Comparison of ENCODE assay signal across 28 cellular contexts in genomic region chr3:192652731-192653130, GRCh38.
"Had no signal": no experiment of that assay in that cellular context is flagged by ENCODE, and none has a peak within 500 bp of the region (broad histone marks: within the 10 kb centered on the region; RNA-seq: fewer than 3 reads in every experiment).

No MANE protein-coding gene starts in this region.

- FAIRE-seq: endothelial cell of umbilical vein had no signal

- H3K36me3 Mint-ChIP-seq: activated naive CD8-positive, alpha-beta T cell treated with anti-CD3 and anti-CD28 coated beads, Interleukin-2, amount 10 ng/mL, durations not matched to agents 7 days and 5 days; brain; natural killer cell treated with Interleukin-12 subunit alpha and Interleukin-12 subunit beta and Interleukin-15 and Interleukin-18, amount 100 ng/mL, for 72 hours had no signal

- DNase-seq: activated CD4-positive, alpha-beta T cell treated with anti-CD3 and anti-CD28 coated beads for 48 hours; activated CD4-positive, alpha-beta T cell treated with anti-CD3 and anti-CD28 coated beads, Interleukin-2, amount 50 U/mL, for 48 hours; activated CD8-positive, alpha-beta memory T cell treated with anti-CD3 and anti-CD28 coated beads for 24 hours; activated effector memory CD4-positive, alpha-beta T cell treated with anti-CD3 and anti-CD28 coated beads, Interleukin-2, amount 50 U/mL, for 16 hours; activated naive CD4-positive, alpha-beta T cell treated with anti-CD3 and anti-CD28 coated beads for 36 hours; activated naive CD8-positive, alpha-beta T cell treated with anti-CD3 and anti-CD28 coated beads, Interleukin-2, amount 10 ng/mL, durations not matched to agents 7 days and 5 days; activated T-cell treated with anti-CD3 and anti-CD28 coated beads, Interleukin-2, amount 50 U/mL, for 1 hour; caudate nucleus; cortex of kidney; effector memory CD8-positive, alpha-beta T cell; foreskin fibroblast; mucosa of descending colon; posterior cingulate gyrus; right lobe of liver; stimulated activated CD4-positive, alpha-beta T cell treated with anti-CD3 and anti-CD28 coated beads, Interleukin-2, amount 100 ng/mL, for 48 hours; stimulated activated naive CD4-positive, alpha-beta T cell treated with Interleukin-2 at 50 U/mL for 16 hours; T-helper 1 cell; testis; transverse colon had no signal

- H3K4me1 ChIP-seq: ascending aorta, right lobe of liver, testis, transverse colon had no signal

- H3K27ac Mint-ChIP-seq: activated naive CD4-positive, alpha-beta T cell treated with anti-CD3 and anti-CD28 coated beads for 36 hours; activated naive CD8-positive, alpha-beta T cell treated with anti-CD3 and anti-CD28 coated beads, Interleukin-2, amount 10 ng/mL, durations not matched to agents 7 days and 5 days; activated T-helper 1 cell treated with anti-CD3 and anti-CD28 coated beads, Interleukin-12 subunit alpha, Interleukin-12 subunit beta, Interleukin-2, Interleukin-4 antibody, amounts not matched to agents 30 ng/mL and 10 ng/mL and 1 ng/mL, durations not matched to agents 14 hours and 24 hours and 36 hours; brain; effector memory CD8-positive, alpha-beta T cell; natural killer cell treated with Interleukin-12 subunit alpha and Interleukin-12 subunit beta and Interleukin-15 and Interleukin-18, amount 100 ng/mL, for 72 hours; T-helper 2 cell treated with Interferon-gamma antibody and Interleukin-4, amounts not matched to agents 5 μg/mL and 100 μg/mL, for 36 hours had no signal

- H3K27ac ChIP-seq: ascending aorta, right lobe of liver, testis, transverse colon had no signal

- H3K36me3 ChIP-seq: ascending aorta, right lobe of liver, transverse colon had no signal

- H3K9me3 Mint-ChIP-seq: activated naive CD4-positive, alpha-beta T cell treated with anti-CD3 and anti-CD28 coated beads for 36 hours; activated naive CD8-positive, alpha-beta T cell treated with anti-CD3 and anti-CD28 coated beads, Interleukin-2, amount 10 ng/mL, durations not matched to agents 7 days and 5 days; activated T-helper 1 cell treated with anti-CD3 and anti-CD28 coated beads, Interleukin-12 subunit alpha, Interleukin-12 subunit beta, Interleukin-2, Interleukin-4 antibody, amounts not matched to agents 30 ng/mL and 10 ng/mL and 1 ng/mL, durations not matched to agents 14 hours and 24 hours and 36 hours; brain; T-helper 2 cell treated with Interferon-gamma antibody and Interleukin-4, amounts not matched to agents 5 μg/mL and 100 μg/mL, for 36 hours had no signal

- H3K27me3 ChIP-seq: ascending aorta, right lobe of liver, testis, transverse colon had no signal

- H3K4me3 Mint-ChIP-seq: activated naive CD4-positive, alpha-beta T cell treated with anti-CD3 and anti-CD28 coated beads for 36 hours; activated naive CD8-positive, alpha-beta T cell treated with anti-CD3 and anti-CD28 coated beads, Interleukin-2, amount 10 ng/mL, durations not matched to agents 7 days and 5 days; activated T-helper 1 cell treated with anti-CD3 and anti-CD28 coated beads, Interleukin-12 subunit alpha, Interleukin-12 subunit beta, Interleukin-2, Interleukin-4 antibody, amounts not matched to agents 30 ng/mL and 10 ng/mL and 1 ng/mL, durations not matched to agents 14 hours and 24 hours and 36 hours; brain; effector memory CD8-positive, alpha-beta T cell; natural killer cell treated with Interleukin-12 subunit alpha and Interleukin-12 subunit beta and Interleukin-15 and Interleukin-18, amount 100 ng/mL, for 72 hours; T-helper 2 cell treated with Interferon-gamma antibody and Interleukin-4, amounts not matched to agents 5 μg/mL and 100 μg/mL, for 36 hours had no signal

- H3K27me3 Mint-ChIP-seq: activated naive CD8-positive, alpha-beta T cell treated with anti-CD3 and anti-CD28 coated beads, Interleukin-2, amount 10 ng/mL, durations not matched to agents 7 days and 5 days; effector memory CD8-positive, alpha-beta T cell; natural killer cell treated with Interleukin-12 subunit alpha and Interleukin-12 subunit beta and Interleukin-15 and Interleukin-18, amount 100 ng/mL, for 72 hours had no signal

- H3K9me3 ChIP-seq: ascending aorta, mucosa of descending colon, right lobe of liver, testis, transverse colon had no signal

- H3K4me1 Mint-ChIP-seq: activated naive CD8-positive, alpha-beta T cell treated with anti-CD3 and anti-CD28 coated beads, Interleukin-2, amount 10 ng/mL, durations not matched to agents 7 days and 5 days; brain had no signal

- ATAC-seq: activated CD4-positive, CD25-positive, alpha-beta regulatory T cell treated with anti-CD3 and anti-CD28 coated beads, Interleukin-2, amount 50 U/mL, for 24 hours; effector memory CD8-positive, alpha-beta T cell; left lobe of liver; mucosa of descending colon; natural killer cell treated with Interleukin-12 subunit alpha and Interleukin-12 subunit beta and Interleukin-15 and Interleukin-18, amount 100 ng/mL, for 72 hours; right lobe of liver had no signal

- H3K4me3 ChIP-seq: ascending aorta, lung, mucosa of descending colon, right lobe of liver, testis, transverse colon had no signal
